17 cellular contexts compared by ENCODE assay signal in the genomic region with DNA sequence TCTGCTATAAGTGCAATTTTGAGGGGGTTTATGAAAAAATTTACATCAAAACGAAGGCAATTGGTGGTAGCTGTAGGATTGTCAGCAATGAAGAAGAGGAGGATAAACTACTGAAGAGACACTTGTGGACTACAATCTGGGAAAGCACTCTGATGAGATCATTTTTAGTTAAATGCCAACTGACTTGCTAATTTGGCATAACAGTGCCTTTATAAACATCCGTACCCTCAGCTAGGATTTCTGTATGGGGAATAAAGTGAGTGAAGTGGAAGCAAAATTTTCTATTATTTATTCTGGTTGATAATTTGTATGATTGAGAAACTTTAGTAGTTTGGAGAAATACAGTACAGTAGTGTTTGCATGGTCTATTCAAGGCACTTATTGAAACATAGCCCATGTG. TPM values are rescaled to one million over a fixed set of nuclear protein-coding genes. Genes with fewer than 3 reads are reported as not detected.
"Had no signal": no experiment of that assay in that cellular context is flagged by ENCODE, and none has a peak within 500 bp of the region (broad histone marks: within the 10 kb centered on the region; RNA-seq: fewer than 3 reads in every experiment).

No MANE protein-coding gene starts in this region.

- DNase-seq: activated CD4-positive, alpha-beta T cell treated with anti-CD3 and anti-CD28 coated beads, Interleukin-2, amount 10 ng/mL, durations not matched to agents 24 days and 14 days; activated CD8-positive, alpha-beta T cell treated with anti-CD3 and anti-CD28 coated beads, Interleukin-2, amount 10 ng/mL, durations not matched to agents 7 days and 5 days; activated gamma-delta T cell treated with Interleukin-2 at 50 U/mL for 16 hours; anterior cingulate cortex; effector CD4-positive, alpha-beta T cell; erythroblast; heart left ventricle; islet precursor cell; left cardiac atrium; ovary; right cardiac atrium; stimulated activated CD4-positive, alpha-beta T cell treated with anti-CD3 and anti-CD28 coated beads, Interleukin-12 subunit alpha, Interleukin-12 subunit beta, amount 100 ng/mL, for 4 hours; stimulated activated CD4-positive, alpha-beta T cell treated with anti-CD3 and anti-CD28 coated beads, Interleukin-4, amount 100 ng/mL, for 4 hours; stimulated activated naive CD8-positive, alpha-beta T cell treated with anti-CD3 and anti-CD28 coated beads, Interleukin-15, Interleukin-2, amounts not matched to agents 100 U/mL and 50 U/mL, for 24 hours had no signal

- ATAC-seq: activated CD4-positive, CD25-positive, alpha-beta regulatory T cell treated with anti-CD3 and anti-CD28 coated beads, Interleukin-2, amount 50 U/mL, for 24 hours; activated CD8-positive, alpha-beta T cell treated with anti-CD3 and anti-CD28 coated beads, Interleukin-2, amount 10 ng/mL, durations not matched to agents 7 days and 5 days; heart left ventricle; left cardiac atrium; natural killer cell treated with Interleukin-12 subunit alpha and Interleukin-12 subunit beta and Interleukin-15 and Interleukin-18, amount 100 ng/mL, for 72 hours; right cardiac atrium; stimulated activated naive CD8-positive, alpha-beta T cell treated with anti-CD3 and anti-CD28 coated beads, Interleukin-15, Interleukin-2, amounts not matched to agents 100 U/mL and 50 U/mL, for 24 hours had no signal

RNA-seq across cellular contexts. Expression of a gene that starts 11.2 kb away (rescaled TPM):
- polyA plus RNA-seq: heart left ventricle, right cardiac atrium, urinary bladder had no signal
